8 cellular contexts compared by ENCODE assay signal in the genomic region with DNA sequence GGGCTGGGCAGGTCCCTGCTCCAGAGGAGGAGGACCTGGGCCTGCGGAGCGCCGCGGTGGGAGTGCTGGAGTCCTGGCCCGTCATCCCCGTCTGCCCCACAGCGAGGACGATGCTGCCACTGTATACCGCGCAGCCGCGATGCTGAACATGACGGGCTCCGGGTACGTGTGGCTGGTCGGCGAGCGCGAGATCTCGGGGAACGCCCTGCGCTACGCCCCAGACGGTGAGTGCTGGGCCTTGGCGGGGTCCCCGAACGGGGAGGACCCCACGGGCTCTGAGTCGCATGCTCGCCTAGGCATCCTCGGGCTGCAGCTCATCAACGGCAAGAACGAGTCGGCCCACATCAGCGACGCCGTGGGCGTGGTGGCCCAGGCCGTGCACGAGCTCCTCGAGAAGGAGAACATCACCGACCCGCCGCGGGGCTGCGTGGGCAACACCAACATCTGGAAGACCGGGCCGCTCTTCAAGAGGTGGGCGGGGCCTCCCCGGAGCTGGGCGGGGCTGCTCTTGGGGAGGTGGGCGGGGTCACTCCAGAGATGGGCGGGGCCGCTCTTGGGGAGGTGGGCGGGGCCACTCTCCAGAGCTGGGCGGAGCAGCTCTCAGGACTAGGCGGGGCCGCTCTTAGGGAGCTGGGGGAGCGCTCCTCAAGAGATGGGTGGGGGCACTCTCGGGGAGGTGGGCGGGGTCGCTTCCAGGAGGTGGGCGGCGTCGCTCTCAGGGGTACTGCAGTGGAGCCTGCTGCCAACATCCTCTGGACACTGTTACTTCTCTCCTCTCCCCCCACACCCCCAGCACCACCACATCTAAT. TPM values are rescaled to one million over a fixed set of nuclear protein-coding genes. Genes with fewer than 3 reads are reported as not detected.
A peak's percentile ranks its signal among the peaks of the same experiment; 100 is the strongest.
DNase-seq lines count a peak whose midpoint lies in the region; ATAC-seq and TF ChIP-seq lines count a peak whose summit lies in the region.

No MANE protein-coding gene starts in this region.

- H3K27me3 ChIP-seq in Peyer's patch (peaks cover 0 to 26% of the 10 kb centered on the region in 2 donors), thyroid gland (peaks cover 30% of the 10 kb centered on the region)

- no peaks in the 10 kb centered on the region for H3K9me3 Mint-ChIP-seq in stimulated activated effector memory CD8-positive, alpha-beta T cell treated with anti-CD3 and anti-CD28 coated beads, Interleukin-12 subunit alpha, Interleukin-12 subunit beta, amount 100 ng/mL, for 72 hours

- TF ChIP-seq CTCF in Peyer's patch (IDR thresholded peaks at IDR 0.05) = no peak
- TF ChIP-seq CTCF in thyroid gland (IDR thresholded peaks at IDR 0.05) = no peak

- H3K27ac ChIP-seq in Peyer's patch (no peak overlapping the region), thyroid gland (no peak overlapping the region)

- peak; percentile 73 for ATAC-seq in stimulated activated effector memory CD8-positive, alpha-beta T cell treated with anti-CD3 and anti-CD28 coated beads, Interleukin-12 subunit alpha, Interleukin-12 subunit beta, amount 100 ng/mL, for 72 hours
- no peak for ATAC-seq in HG02763 (IDR thresholded peaks at IDR 0.05; ENCODE audit: unreplicated experiment)

- intact Hi-C loops in thyroid gland (cut with DNase I) = no loop called here

- H3K27ac Mint-ChIP-seq in stimulated activated effector memory CD8-positive, alpha-beta T cell treated with anti-CD3 and anti-CD28 coated beads, Interleukin-12 subunit alpha, Interleukin-12 subunit beta, amount 100 ng/mL, for 72 hours = no peak overlapping the region

- H3K9me3 ChIP-seq in Peyer's patch = no peaks in the 10 kb centered on the region
- H3K9me3 ChIP-seq in thyroid gland = no peaks in the 10 kb centered on the region

- TF ChIP-seq POLR2A in Peyer's patch (IDR thresholded peaks at IDR 0.05) (no peak), thyroid gland (IDR thresholded peaks at IDR 0.05) (no peak)

- 4 to 5% methylated on average over 17 to 33 of the region's 65 CpGs for WGBS in thyroid gland, 2 donors

- H3K4me1 ChIP-seq in Peyer's patch = peaks cover 0 to 18% (median 5%) of the 10 kb centered on the region in 4 donors
- H3K4me1 ChIP-seq in thyroid gland = peaks cover 0 to 9% of the 10 kb centered on the region in 2 donors

- H3K4me1 Mint-ChIP-seq in stimulated activated effector memory CD8-positive, alpha-beta T cell treated with anti-CD3 and anti-CD28 coated beads, Interleukin-12 subunit alpha, Interleukin-12 subunit beta, amount 100 ng/mL, for 72 hours = peaks cover 23% of the 10 kb centered on the region

- peak overlapping the region; percentile 53 for H3K4me3 Mint-ChIP-seq in stimulated activated effector memory CD8-positive, alpha-beta T cell treated with anti-CD3 and anti-CD28 coated beads, Interleukin-12 subunit alpha, Interleukin-12 subunit beta, amount 100 ng/mL, for 72 hours

- peak overlapping the region in 3 of 4 donors; percentile 4 to 37 (median 26) for H3K4me3 ChIP-seq in Peyer's patch
- H3K4me3 ChIP-seq in thyroid gland (replicated peaks in 1 of 3) = no peak overlapping the region

- no peaks in the 10 kb centered on the region for H3K36me3 Mint-ChIP-seq in stimulated activated effector memory CD8-positive, alpha-beta T cell treated with anti-CD3 and anti-CD28 coated beads, Interleukin-12 subunit alpha, Interleukin-12 subunit beta, amount 100 ng/mL, for 72 hours

- DNase-seq in ELR (ENCODE audit: low read depth) (peak; percentile 53), Peyer's patch (peak in 2 of 3 donors; percentile 30 to 65), kidney tubule cell (ENCODE audit: low spot score) (peak; percentile 22), thyroid gland (no peak), NCI-H1048 (lab: John Stamatoyannopoulos, UW) (no peak)
- DNase-seq in activated naive CD8-positive, alpha-beta T cell treated with anti-CD3 and anti-CD28 coated beads, Interleukin-2, amount 50 U/mL, for 16 hours (ENCODE audit: low read depth, low spot score) = peak; percentile 14
- peak; percentile 56 to 77 for DNase-seq in stimulated activated effector memory CD8-positive, alpha-beta T cell treated with anti-CD3 and anti-CD28 coated beads, Interleukin-12 subunit alpha, Interleukin-12 subunit beta, amount 100 ng/mL, for 72 hours (ENCODE audit: low spot score in 2 of 2)

- H3K36me3 ChIP-seq in Peyer's patch (no peaks in the 10 kb centered on the region), thyroid gland (no peaks in the 10 kb centered on the region)

RNA-seq across cellular contexts. Expression of gene LRRC26, which starts 13.1 kb away (rescaled TPM):
- total RNA-seq in Peyer's patch (10 to 100 TPM; 14.5 to 45.7 (median 34.1) TPM), thyroid gland (not detected)

RNA-seq across cellular contexts. Expression of gene TMEM210, which starts 15.1 kb away (rescaled TPM):
- total RNA-seq in Peyer's patch (not detected), thyroid gland (not detected)

RNA-seq across cellular contexts. Expression of gene GRIN1, which starts 17.8 kb away (rescaled TPM):
- not detected for total RNA-seq in Peyer's patch
- not detected for total RNA-seq in thyroid gland

RNA-seq across cellular contexts. Expression of gene ANAPC2, which starts 31.6 kb away (rescaled TPM):
- 100 to 1,000 TPM in 2 of 4 donors, 10 to 100 TPM in 2; 37.7 to 118 (median 78.7) TPM for total RNA-seq in Peyer's patch
- total RNA-seq in thyroid gland = 10 to 100 TPM; 25.6 to 34.1 (median 31.8) TPM

RNA-seq across cellular contexts. Expression of gene SSNA1, which starts 31.7 kb away (rescaled TPM):
- 10 to 100 TPM; 58.6 to 82.0 (median 71.6) TPM for total RNA-seq in Peyer's patch
- 10 to 100 TPM; 42.0 to 97.5 (median 62.8) TPM for total RNA-seq in thyroid gland

Comparison
In these comparisons a context has a peak if more than half of its experiments do, and no peak if none do; other contexts are left out.
1. DNase-seq: peak in ELR (single experiment), Peyer's patch (2 of 3), activated naive CD8-positive, alpha-beta T cell treated with anti-CD3 and anti-CD28 coated beads, Interleukin-2, amount 50 U/mL, for 16 hours (single experiment), kidney tubule cell (single experiment) and stimulated activated effector memory CD8-positive, alpha-beta T cell treated with anti-CD3 and anti-CD28 coated beads, Interleukin-12 subunit alpha, Interleukin-12 subunit beta, amount 100 ng/mL, for 72 hours (2 of 2); none in thyroid gland (0 of 2) and NCI-H1048 (single experiment).
2. H3K4me3 ChIP-seq: peak in Peyer's patch (3 of 4); none in thyroid gland (0 of 3).
3. RNA of gene LRRC26, which starts 13.1 kb away (total RNA-seq): 14.5 to 45.7 TPM in Peyer's patch; not detected in thyroid gland; every median in the first group is over 10 times any median in the second.